Comparison of ENCODE assay signal across 20 cellular contexts in the genomic region with DNA sequence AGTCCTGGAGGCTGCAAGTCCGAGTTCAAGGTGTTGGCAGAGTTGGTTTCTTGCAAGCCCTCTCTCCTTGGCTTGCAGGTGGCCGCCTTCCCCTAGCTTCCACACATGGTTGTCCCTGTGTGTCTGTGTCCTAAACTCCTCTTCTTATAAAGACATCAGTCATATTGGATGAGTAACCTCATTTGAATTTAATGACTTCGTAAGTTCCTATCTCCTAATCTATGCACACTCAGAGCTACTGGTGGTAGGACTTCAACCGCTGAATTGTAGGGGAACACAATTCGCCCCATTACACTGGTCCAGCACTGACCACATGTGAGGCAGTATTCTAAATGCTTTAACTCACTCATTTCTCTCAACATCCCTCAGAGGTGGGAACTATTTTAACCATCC. TPM values are rescaled to one million over a fixed set of nuclear protein-coding genes. Genes with fewer than 3 reads are reported as not detected.
DNase-seq lines count a peak whose midpoint lies in the region; ATAC-seq and TF ChIP-seq lines count a peak whose summit lies in the region.
"Had no signal": no experiment of that assay in that cellular context is flagged by ENCODE, and none has a peak within 500 bp of the region (broad histone marks: within the 10 kb centered on the region; RNA-seq: fewer than 3 reads in every experiment).

No MANE protein-coding gene starts in this region.

- H3K27me3 ChIP-seq in osteoblast (ENCODE audit: insufficient read depth, low read length): no peaks in the 10 kb centered on the region
- no peaks in the 10 kb centered on the region for H3K27me3 ChIP-seq in MG63
- H3K27me3 ChIP-seq: BLaER1, SJSA1 had no signal

- intact Hi-C loops in natural killer cell (cut with micrococcal nuclease): no loop called here

- H3K4me1 ChIP-seq in osteoblast (ENCODE audit: insufficient read depth, low read length): peaks cover 2% of the 10 kb centered on the region
- H3K4me1 ChIP-seq: SJSA1 had no signal

- H2AFZ ChIP-seq in osteoblast (ENCODE audit: low read length): no peak overlapping the region

- no peaks in the 10 kb centered on the region for H3K79me2 ChIP-seq in osteoblast (ENCODE audit: insufficient read depth, low read length)

- no peak overlapping the region for H3K4me3 ChIP-seq in osteoblast (ENCODE audit: insufficient read depth, low read length)
- no peak overlapping the region for H3K4me3 ChIP-seq in MG63
- H3K4me3 ChIP-seq: BLaER1, SJSA1 had no signal

- no peaks in the 10 kb centered on the region for H4K20me1 ChIP-seq in osteoblast (ENCODE audit: insufficient read depth, low read length)
- H4K20me1 ChIP-seq: BLaER1 had no signal

- no peaks in the 10 kb centered on the region for H3K36me3 Mint-ChIP-seq in natural killer cell treated with Interleukin-12 subunit alpha and Interleukin-12 subunit beta and Interleukin-15 and Interleukin-18, amount 100 ng/mL, for 72 hours
- no peaks in the 10 kb centered on the region for H3K36me3 Mint-ChIP-seq in natural killer cell
- H3K36me3 Mint-ChIP-seq in brain: no peaks in the 10 kb centered on the region
- H3K36me3 Mint-ChIP-seq: CD4-positive, CD25-positive, alpha-beta regulatory T cell had no signal

- no peak overlapping the region for H3K4me3 Mint-ChIP-seq in natural killer cell treated with Interleukin-12 subunit alpha and Interleukin-12 subunit beta and Interleukin-15 and Interleukin-18, amount 100 ng/mL, for 72 hours
- H3K4me3 Mint-ChIP-seq in natural killer cell (no peak overlapping the region), brain (peak overlapping the region in 1 of 5 experiments; percentile 4)
- H3K4me3 Mint-ChIP-seq: CD4-positive, CD25-positive, alpha-beta regulatory T cell had no signal

- TF ChIP-seq CTCF in natural killer cell (IDR thresholded peaks at IDR 0.05) (no peak), brain (conservative IDR thresholded peaks at IDR 0.05) (no peak), osteoblast (IDR thresholded peaks at IDR 0.05; ENCODE audit: extremely low read depth, low read depth, low read length) (no peak), GM10266 (IDR thresholded peaks at IDR 0.05; ENCODE audit: control insufficient read depth, insufficient read depth, low read depth, missing control alignments) (no peak)

- H3K9me3 ChIP-seq in osteoblast (ENCODE audit: low read depth, low read length) (no peaks in the 10 kb centered on the region), MG63 (no peaks in the 10 kb centered on the region)
- H3K9me3 ChIP-seq: BLaER1 had no signal

- peak; percentile 13 for DNase-seq in natural killer cell treated with Interleukin-12 subunit alpha and Interleukin-12 subunit beta and Interleukin-15 and Interleukin-18, amount 100 ng/mL, for 72 hours (ENCODE audit: low spot score)
- DNase-seq in natural killer cell (no peak), osteoblast (ENCODE audit: insufficient read length, low spot score, missing footprints) (peak; percentile 85), GM10266 (ENCODE audit: extremely low spot score) (no peak), MG63 (no peak), DMS153 treated with DMSO at 0.1 percent for 48 hours (lab: John Stamatoyannopoulos, UW; ENCODE audit: unreplicated experiment) (no peak)
- DNase-seq: CD4-positive, CD25-positive, alpha-beta regulatory T cell; DMS153; GDM1; Kasumi-1; NCI-H2081; NCI-H226; NCI-H510A; Right ventricle myocardium superior; RPMI8226 had no signal

- H3K9me3 Mint-ChIP-seq in natural killer cell treated with Interleukin-12 subunit alpha and Interleukin-12 subunit beta and Interleukin-15 and Interleukin-18, amount 100 ng/mL, for 72 hours: no peaks in the 10 kb centered on the region
- H3K9me3 Mint-ChIP-seq in natural killer cell (no peaks in the 10 kb centered on the region), brain (no peaks in the 10 kb centered on the region)

- no peak overlapping the region for H3K4me2 ChIP-seq in osteoblast (ENCODE audit: insufficient read depth, low read length)
- H3K4me2 ChIP-seq: BLaER1 had no signal

- no peaks in the 10 kb centered on the region for H3K27me3 Mint-ChIP-seq in natural killer cell treated with Interleukin-12 subunit alpha and Interleukin-12 subunit beta and Interleukin-15 and Interleukin-18, amount 100 ng/mL, for 72 hours
- no peaks in the 10 kb centered on the region for H3K27me3 Mint-ChIP-seq in natural killer cell (ENCODE audit: low read depth in 2 of 2)
- no peaks in the 10 kb centered on the region for H3K27me3 Mint-ChIP-seq in brain

- no peak overlapping the region for H3K27ac Mint-ChIP-seq in natural killer cell treated with Interleukin-12 subunit alpha and Interleukin-12 subunit beta and Interleukin-15 and Interleukin-18, amount 100 ng/mL, for 72 hours
- H3K27ac Mint-ChIP-seq in natural killer cell (no peak overlapping the region), brain (peak overlapping the region in 3 of 5 experiments; percentile 55 to 82 (median 81))
- H3K27ac Mint-ChIP-seq: CD4-positive, CD25-positive, alpha-beta regulatory T cell had no signal

- no peak overlapping the region for H3K27ac ChIP-seq in osteoblast (ENCODE audit: low read depth, low read length)
- H3K27ac ChIP-seq: BLaER1, SJSA1 had no signal

- no peak for ATAC-seq in natural killer cell treated with Interleukin-12 subunit alpha and Interleukin-12 subunit beta and Interleukin-15 and Interleukin-18, amount 100 ng/mL, for 72 hours
- no peak for ATAC-seq in natural killer cell
- ATAC-seq: HepG2 had no signal

- no peaks in the 10 kb centered on the region for H3K4me1 Mint-ChIP-seq in natural killer cell treated with Interleukin-12 subunit alpha and Interleukin-12 subunit beta and Interleukin-15 and Interleukin-18, amount 100 ng/mL, for 72 hours (ENCODE audit: low read depth in 2 of 2)
- no peaks in the 10 kb centered on the region for H3K4me1 Mint-ChIP-seq in natural killer cell
- H3K4me1 Mint-ChIP-seq in brain: peaks cover 41% of the 10 kb centered on the region
- H3K4me1 Mint-ChIP-seq: CD4-positive, CD25-positive, alpha-beta regulatory T cell had no signal

- H3K36me3 ChIP-seq in osteoblast (ENCODE audit: insufficient read depth, low read length) (no peaks in the 10 kb centered on the region), MG63 (no peaks in the 10 kb centered on the region)
- H3K36me3 ChIP-seq: BLaER1 had no signal

RNA-seq across cellular contexts. Expression of gene ADAMTS2, which starts 25.9 kb away (rescaled TPM):
- total RNA-seq in natural killer cell treated with Interleukin-12 subunit alpha and Interleukin-12 subunit beta and Interleukin-15 and Interleukin-18, amount 100 ng/mL, for 72 hours: not detected
- total RNA-seq in natural killer cell (under 1 TPM in 1 of 3 donors, not detected in 2; 0.28 TPM), osteoblast (144 and 203 TPM in 2 replicates)
- polyA plus RNA-seq in brain (ENCODE audit: insufficient read depth, low read depth, low replicate concordance): 2.2 TPM
- 88.7 and 141 TPM in 2 replicates for total RNA-seq in MG63 (2014; rRNA removed; shearing (Covaris generic); ENCODE audit: low replicate concordance)
- total RNA-seq: CD4-positive, CD25-positive, alpha-beta regulatory T cell; HT-29 had no signal

Comparison
In these comparisons a context has a peak if more than half of its experiments do, and no peak if none do; other contexts are left out.
1. DNase-seq: peak in natural killer cell treated with Interleukin-12 subunit alpha and Interleukin-12 subunit beta and Interleukin-15 and Interleukin-18, amount 100 ng/mL, for 72 hours (single experiment) and osteoblast (single experiment); none in natural killer cell (single experiment), GM10266 (single experiment), MG63 (single experiment) and DMS153 treated with DMSO at 0.1 percent for 48 hours (single experiment).
2. H3K27ac Mint-ChIP-seq: peak in brain (3 of 5); none in natural killer cell treated with Interleukin-12 subunit alpha and Interleukin-12 subunit beta and Interleukin-15 and Interleukin-18, amount 100 ng/mL, for 72 hours (0 of 2) and natural killer cell (0 of 2).
3. RNA of gene ADAMTS2, which starts 25.9 kb away (total RNA-seq): 144 to 203 TPM in osteoblast and 88.7 to 141 TPM in MG63; not detected in natural killer cell treated with Interleukin-12 subunit alpha and Interleukin-12 subunit beta and Interleukin-15 and Interleukin-18, amount 100 ng/mL, for 72 hours and 0.28 TPM in natural killer cell; every median in the first group is over 10 times any median in the second.